Comparison of ENCODE assay signal across 14 cellular contexts in genomic region chr12:7068240-7068993, GRCh38. TPM values are rescaled to one million over a fixed set of nuclear protein-coding genes. Genes with fewer than 3 reads are reported as not detected.
DNase-seq lines count a peak whose midpoint lies in the region; ATAC-seq and TF ChIP-seq lines count a peak whose summit lies in the region.
"Had no signal": no experiment of that assay in that cellular context is flagged by ENCODE, and none has a peak within 500 bp of the region (broad histone marks: within the 10 kb centered on the region; RNA-seq: fewer than 3 reads in every experiment).

No MANE protein-coding gene starts in this region.

- H3K36me3 ChIP-seq in breast epithelium: no peaks in the 10 kb centered on the region
- no peaks in the 10 kb centered on the region for H3K36me3 ChIP-seq in mammary epithelial cell (ENCODE audit: insufficient read depth, low read length)
- no peaks in the 10 kb centered on the region for H3K36me3 ChIP-seq in cardiac muscle cell
- peaks cover 0 to 4% of the 10 kb centered on the region in 2 donors for H3K36me3 ChIP-seq in aorta (ENCODE audit: control insufficient read depth in 1 of 2, insufficient read depth in 2 of 2, low read length in 1 of 2)
- H3K36me3 ChIP-seq: thyroid gland had no signal

- no peak overlapping the region for H3K4me2 ChIP-seq in mammary epithelial cell (ENCODE audit: insufficient read depth, low read depth, low read length)

- no peaks in the 10 kb centered on the region for H3K4me1 Mint-ChIP-seq in activated CD4-positive, alpha-beta memory T cell treated with anti-CD3 and anti-CD28 coated beads for 36 hours (ENCODE audit: low read depth)

- CTCF ChIA-PET in mammary epithelial cell (lab: Charles Lee; ENCODE audit: low non-redundant PET): interaction anchor here (0.6 kb wide), 1 partner anchor 40 kb away, joined by 3 read pairs; no protein-coding TSS in a partner anchor
- CTCF ChIA-PET in activated CD4-positive, alpha-beta memory T cell treated with anti-CD3 and anti-CD28 coated beads for 36 hours (lab: Charles Lee): no interaction called here

- in situ Hi-C loops in mammary epithelial cell (cut with MboI; ENCODE audit: low sequenced_read_pairs in 2 of 2): no loop called here

- H3K9ac ChIP-seq in mammary epithelial cell (ENCODE audit: insufficient read depth, low read length): no peak overlapping the region

- no peaks in the 10 kb centered on the region for H3K79me2 ChIP-seq in mammary epithelial cell (ENCODE audit: insufficient read depth, low read length)

- H3K4me3 ChIP-seq in breast epithelium (no peak overlapping the region), mammary epithelial cell (replicated peaks in 1 of 3; ENCODE audit: insufficient read depth in 1 of 3, low read depth in 2 of 3, low read length in 3 of 3) (no peak overlapping the region), cardiac muscle cell (no peak overlapping the region), aorta (ENCODE audit: low read length in 2 of 2) (no peak overlapping the region)
- H3K4me3 ChIP-seq: skin epidermis, thyroid gland had no signal

- POLR2A ChIA-PET in activated CD4-positive, alpha-beta memory T cell treated with anti-CD3 and anti-CD28 coated beads for 36 hours (lab: Charles Lee): no interaction called here

- H3K4me3 Mint-ChIP-seq in activated CD4-positive, alpha-beta memory T cell treated with anti-CD3 and anti-CD28 coated beads for 36 hours: no peak overlapping the region
- H3K4me3 Mint-ChIP-seq: activated naive CD8-positive, alpha-beta T cell had no signal

- H4K20me1 ChIP-seq in mammary epithelial cell (ENCODE audit: insufficient read depth, low read length): no peaks in the 10 kb centered on the region

- H3K27ac ChIP-seq in breast epithelium (peak overlapping the region; percentile 6 to 57), mammary epithelial cell (ENCODE audit: insufficient read depth, low read depth, low read length) (no peak overlapping the region), cardiac muscle cell (no peak overlapping the region), aorta (ENCODE audit: low read depth in 1 of 2, low read length in 2 of 2) (peak overlapping the region in 1 of 2 donors; percentile 7)
- H3K27ac ChIP-seq: thyroid gland had no signal

- H3K9me3 ChIP-seq in breast epithelium: no peaks in the 10 kb centered on the region
- no peaks in the 10 kb centered on the region for H3K9me3 ChIP-seq in mammary epithelial cell (replicated peaks; ENCODE audit: insufficient read depth, low read length)
- H3K9me3 ChIP-seq in cardiac muscle cell (ENCODE audit: low read depth): no peaks in the 10 kb centered on the region
- H3K9me3 ChIP-seq in aorta (ENCODE audit: control insufficient read depth, low read length): no peaks in the 10 kb centered on the region
- H3K9me3 ChIP-seq: thyroid gland had no signal

- BruUV-seq in mammary epithelial cell (replicated peaks; lab: Mats Ljungman, UMichigan): no TSS peak

- H3K27ac Mint-ChIP-seq in activated CD4-positive, alpha-beta memory T cell treated with anti-CD3 and anti-CD28 coated beads for 36 hours: no peak overlapping the region
- H3K27ac Mint-ChIP-seq: activated naive CD8-positive, alpha-beta T cell had no signal

- WGBS in mammary epithelial cell (ENCODE audit: low coverage, missing lambda C conversion rate): 78% methylated on average over 9 of the region's 11 CpGs
- 49 to 54% methylated on average over 11 of the region's 11 CpGs for WGBS in aorta, 2 donors

- DNase-seq in breast epithelium (ENCODE audit: low spot score in 2 of 2) (no peak), mammary epithelial cell (no peak), cardiac muscle cell (ENCODE audit: low read depth in 1 of 2, low spot score in 1 of 2) (peak; percentile 6 to 81), myocyte (ENCODE audit: low read depth) (peak; percentile 87), aorta (no peak), GF-D8 (lab: John Stamatoyannopoulos, UW) (no peak)
- no peak for DNase-seq in activated CD4-positive, alpha-beta memory T cell treated with anti-CD3 and anti-CD28 coated beads for 36 hours
- DNase-seq: 8988T, NCI-H446, T1000, thyroid gland had no signal

- H3K27me3 ChIP-seq in breast epithelium (no peaks in the 10 kb centered on the region), mammary epithelial cell (ENCODE audit: insufficient read depth, low read length) (no peaks in the 10 kb centered on the region), cardiac muscle cell (peaks cover 3% of the 10 kb centered on the region), aorta (ENCODE audit: control insufficient read depth in 1 of 2, insufficient read depth in 2 of 2, low read length in 1 of 2) (no peaks in the 10 kb centered on the region)
- H3K27me3 ChIP-seq: thyroid gland had no signal

- ATAC-seq in aorta (ENCODE audit: low FRiP score) (peak; percentile 17), HG03442 (IDR thresholded peaks at IDR 0.05; ENCODE audit: unreplicated experiment) (no peak)

- no peaks in the 10 kb centered on the region for H3K27me3 Mint-ChIP-seq in activated CD4-positive, alpha-beta memory T cell treated with anti-CD3 and anti-CD28 coated beads for 36 hours
- H3K27me3 Mint-ChIP-seq: activated naive CD8-positive, alpha-beta T cell had no signal

- no peak for TF ChIP-seq CTCF in breast epithelium (IDR thresholded peaks at IDR 0.05)
- TF ChIP-seq CTCF in mammary epithelial cell (conservative IDR thresholded peaks at IDR 0.05 in 1 of 2, IDR thresholded peaks at IDR 0.05 in 1 of 2; ENCODE audit: extremely low read depth in 1 of 2, insufficient read depth in 1 of 2, low read depth in 1 of 2, low read length in 2 of 2): no peak
- no peak for TF ChIP-seq CTCF in cardiac muscle cell (IDR thresholded peaks at IDR 0.05; ENCODE audit: low read depth, low read length)

- no peak overlapping the region for H2AFZ ChIP-seq in mammary epithelial cell (ENCODE audit: low read depth, low read length)

- no peaks in the 10 kb centered on the region for H3K36me3 Mint-ChIP-seq in activated CD4-positive, alpha-beta memory T cell treated with anti-CD3 and anti-CD28 coated beads for 36 hours
- H3K36me3 Mint-ChIP-seq: activated naive CD8-positive, alpha-beta T cell had no signal

- intact Hi-C loops in breast epithelium (cut with DNase I; ENCODE audit: low total_unique reads): no loop called here
- intact Hi-C loops in mammary epithelial cell (cut with micrococcal nuclease): loop anchor here (10.0 kb wide), 1 partner anchor 566 kb away; no protein-coding TSS in a partner anchor
- intact Hi-C loops in aorta (cut with DNase I): no loop called here
- intact Hi-C loops in activated CD4-positive, alpha-beta memory T cell treated with anti-CD3 and anti-CD28 coated beads for 36 hours (cut with micrococcal nuclease): no loop called here

- H3K4me1 ChIP-seq in breast epithelium (no peaks in the 10 kb centered on the region), mammary epithelial cell (ENCODE audit: insufficient read depth, low read length) (no peaks in the 10 kb centered on the region), cardiac muscle cell (ENCODE audit: low read depth) (peaks cover 2% of the 10 kb centered on the region), aorta (ENCODE audit: control insufficient read depth in 1 of 2, insufficient read depth in 2 of 2, low read length in 2 of 2) (no peaks in the 10 kb centered on the region)
- H3K4me1 ChIP-seq: thyroid gland had no signal

- no peak for TF ChIP-seq POLR2A in breast epithelium (IDR thresholded peaks at IDR 0.05)

- H3K9me3 Mint-ChIP-seq in activated CD4-positive, alpha-beta memory T cell treated with anti-CD3 and anti-CD28 coated beads for 36 hours: no peaks in the 10 kb centered on the region

- dilution Hi-C loops in mammary epithelial cell (cut with HindIII; ENCODE audit: low sequenced_read_pairs): loop anchor here (5.0 kb wide), 1 partner anchor 36 kb away; no protein-coding TSS in a partner anchor

RNA-seq across cellular contexts. Expression of gene C1S, which starts 7.9 kb away (rescaled TPM):
- total RNA-seq in breast epithelium: 100 to 1,000 TPM; 307 to 959 (median 622) TPM
- 10 to 100 TPM in 1 of 2 donors, 1 to 10 TPM in 1; 3.5 to 13.8 TPM for total RNA-seq in mammary epithelial cell
- polyA plus RNA-seq in mammary epithelial cell: 2.2 TPM
- not detected for polyA minus RNA-seq in mammary epithelial cell
- total RNA-seq in cardiac muscle cell: 3.0 and 5.0 TPM in 2 replicates
- polyA plus RNA-seq in cardiac muscle cell: 7.3 and 9.3 TPM in 2 replicates
- 85.7 and 119 TPM in 2 replicates for total RNA-seq in myocyte
- 129 TPM for polyA plus RNA-seq in myocyte (2012)
- 1,000 to 10,000 TPM in 1 of 2 donors, 100 to 1,000 TPM in 1; 490 to 1,087 TPM for total RNA-seq in aorta
- 100 to 1,000 TPM; 141 to 687 TPM for polyA plus RNA-seq in aorta
- total RNA-seq in activated CD4-positive, alpha-beta memory T cell treated with anti-CD3 and anti-CD28 coated beads for 36 hours: 1 to 10 TPM; 1.7 to 2.0 TPM

RNA-seq across cellular contexts. Expression of gene C1R, which starts 23.8 kb away (rescaled TPM):
- total RNA-seq in breast epithelium: 100 to 1,000 TPM; 302 to 773 (median 582) TPM
- total RNA-seq in mammary epithelial cell: 10 to 100 TPM in 1 of 2 donors, 1 to 10 TPM in 1; 6.1 to 16.3 TPM
- polyA plus RNA-seq in mammary epithelial cell: 5.3 TPM
- 14.7 TPM for polyA minus RNA-seq in mammary epithelial cell
- 2.4 and 3.6 TPM in 2 replicates for total RNA-seq in cardiac muscle cell
- 1.5 and 3.4 TPM in 2 replicates for polyA plus RNA-seq in cardiac muscle cell
- total RNA-seq in myocyte: 203 and 282 TPM in 2 replicates
- 183 TPM for polyA plus RNA-seq in myocyte (2012)
- 1,000 to 10,000 TPM in 1 of 2 donors, 100 to 1,000 TPM in 1; 769 to 1,570 TPM for total RNA-seq in aorta
- 1,000 to 10,000 TPM in 1 of 2 donors, 100 to 1,000 TPM in 1; 148 to 1,159 TPM for polyA plus RNA-seq in aorta
- 1 to 10 TPM; 1.4 to 2.2 TPM for total RNA-seq in activated CD4-positive, alpha-beta memory T cell treated with anti-CD3 and anti-CD28 coated beads for 36 hours

RNA-seq across cellular contexts. Expression of gene C1RL, which starts 40.6 kb away (rescaled TPM):
- total RNA-seq in breast epithelium (100 to 1,000 TPM in 2 of 3 donors, 10 to 100 TPM in 1; 80.6 to 138 (median 124) TPM), mammary epithelial cell (10 to 100 TPM; 32.1 to 38.3 TPM), cardiac muscle cell (18.4 and 32.4 TPM in 2 replicates), myocyte (10.9 and 12.1 TPM in 2 replicates), aorta (100 to 1,000 TPM in 1 of 2 donors, 10 to 100 TPM in 1; 82.0 to 139 TPM)
- polyA plus RNA-seq in mammary epithelial cell (16.6 TPM), cardiac muscle cell (12.2 and 14.3 TPM in 2 replicates), aorta (10 to 100 TPM; 14.5 to 85.1 TPM)
- 23.6 TPM for polyA minus RNA-seq in mammary epithelial cell
- polyA plus RNA-seq in myocyte (2012): 16.6 TPM
- total RNA-seq in activated CD4-positive, alpha-beta memory T cell treated with anti-CD3 and anti-CD28 coated beads for 36 hours: 10 to 100 TPM; 17.1 to 22.6 TPM

RNA-seq across cellular contexts. Expression of gene LPCAT3, which starts 50.1 kb away (rescaled TPM):
- total RNA-seq in breast epithelium (10 to 100 TPM; 28.3 to 67.5 (median 63.7) TPM), mammary epithelial cell (10 to 100 TPM; 22.8 to 31.3 TPM), cardiac muscle cell (12.0 and 15.8 TPM in 2 replicates), myocyte (55.7 and 79.8 TPM in 2 replicates), aorta (10 to 100 TPM; 28.8 to 33.2 TPM)
- polyA plus RNA-seq in mammary epithelial cell (48.0 TPM), cardiac muscle cell (31.4 and 37.8 TPM in 2 replicates), aorta (10 to 100 TPM; 10.1 to 27.3 TPM)
- polyA minus RNA-seq in mammary epithelial cell: 39.9 TPM
- 47.5 TPM for polyA plus RNA-seq in myocyte (2012)
- 10 to 100 TPM; 18.3 to 20.5 TPM for total RNA-seq in activated CD4-positive, alpha-beta memory T cell treated with anti-CD3 and anti-CD28 coated beads for 36 hours

Comparison
In these comparisons a context has a peak if more than half of its experiments do, and no peak if none do; other contexts are left out.
1. H3K27ac ChIP-seq: peak in breast epithelium (2 of 2); none in mammary epithelial cell (single experiment) and cardiac muscle cell (single experiment).
2. RNA of gene C1R, which starts 23.8 kb away (total RNA-seq): 769 to 1,570 TPM in aorta, 302 to 773 TPM in breast epithelium and 203 to 282 TPM in myocyte; 6.1 to 16.3 TPM in mammary epithelial cell, 2.4 to 3.6 TPM in cardiac muscle cell and 1.4 to 2.2 TPM in activated CD4-positive, alpha-beta memory T cell treated with anti-CD3 and anti-CD28 coated beads for 36 hours; every median in the first group is over 10 times any median in the second.
3. DNase-seq: peak in cardiac muscle cell (2 of 2) and myocyte (single experiment); none in breast epithelium (0 of 2), mammary epithelial cell (single experiment), aorta (0 of 2), GF-D8 (single experiment) and activated CD4-positive, alpha-beta memory T cell treated with anti-CD3 and anti-CD28 coated beads for 36 hours (single experiment).